35 cellular contexts compared by ENCODE assay signal in the genomic region with DNA sequence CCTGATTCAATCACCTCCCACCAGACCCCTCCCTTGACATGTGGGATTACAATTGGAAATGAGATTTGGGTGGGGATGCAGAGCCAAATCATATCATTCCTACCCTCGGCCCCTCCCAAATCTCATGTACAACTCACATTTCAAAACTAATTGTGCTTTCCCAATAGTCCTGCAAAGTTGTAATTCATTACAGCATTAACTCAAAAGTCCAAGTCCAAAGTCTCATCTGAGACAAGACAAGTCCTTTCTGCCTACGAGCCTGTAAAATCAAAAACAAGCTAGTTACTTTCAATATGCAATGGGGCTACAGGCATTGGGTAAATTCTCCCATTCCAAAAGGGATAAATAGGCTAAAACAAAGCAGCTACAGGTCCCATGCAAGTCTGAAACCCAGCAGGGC.
"Had no signal": no experiment of that assay in that cellular context is flagged by ENCODE, and none has a peak within 500 bp of the region (broad histone marks: within the 10 kb centered on the region; RNA-seq: fewer than 3 reads in every experiment).

No MANE protein-coding gene starts in this region.

- H3K9me3 ChIP-seq: MG63 had no signal

- H3K27me3 ChIP-seq: MG63 had no signal

- H3K4me3 ChIP-seq: MG63 had no signal

- DNase-seq: Karpas-422, Kasumi-1, MG63, MM.1S, MV-4-11, NCI-H1048, NCI-H1092, NCI-H1092 treated with DMSO at 0.1 percent for 48 hours, NCI-H1105, NCI-H1105 treated with DMSO at 0.1 percent for 48 hours, NCI-H1417, NCI-H1417 treated with DMSO at 0.1 percent for 48 hours, NCI-H1436, NCI-H1436 treated with DMSO at 0.1 percent for 48 hours, NCI-H146, NCI-H1694, NCI-H1694 treated with DMSO at 0.1 percent for 48 hours, NCI-H187, NCI-H187 treated with DMSO at 0.1 percent for 48 hours, NCI-H1930, NCI-H2029, NCI-H2029 treated with DMSO at 0.1 percent for 48 hours, NCI-H2081, NCI-H2081 treated with DMSO at 0.1 percent for 48 hours, NCI-H2107, NCI-H2171, NCI-H2171 treated with DMSO at 0.1 percent for 48 hours, NCI-H2227 treated with DMSO at 0.1 percent for 48 hours, NCI-H226, NCI-H345, NCI-H446, NCI-H446 treated with DMSO at 0.1 percent for 48 hours, NCI-H510A, NCI-H510A treated with DMSO at 0.1 percent for 48 hours, NCI-H524 had no signal

- H3K36me3 ChIP-seq: MG63 had no signal
